ENCODE assay signal across 8 cellular contexts in genomic region chr4:103445377-103445776, GRCh38.
"Had no signal": no experiment of that assay in that cellular context is flagged by ENCODE, and none has a peak within 500 bp of the region (broad histone marks: within the 10 kb centered on the region; RNA-seq: fewer than 3 reads in every experiment).

No MANE protein-coding gene starts in this region.

- FAIRE-seq: G401.6, GM12878, GM12891, GM12892, GM18507, GM19239 had no signal

- DNase-seq: GDM1, GF-D8 had no signal

- H3K4me3 ChIP-seq: GM12878 had no signal

- ATAC-seq: GM12878 had no signal
